Comparison of ENCODE assay signal across 1 cellular context in genomic region chr12:47797432-47797831, GRCh38.
TF ChIP-seq lines count a peak whose summit lies in the region.

No MANE protein-coding gene starts in this region.

TF ChIP-seq in H1, 55 proteins besides CTCF, POLR2A, EP300 and RAD21:
- no peak for TF ChIP-seq SP4 (IDR thresholded peaks at IDR 0.05; ENCODE audit: low read length)
- TF ChIP-seq TAF7 (optimal IDR thresholded peaks at IDR 0.05; ENCODE audit: borderline replicate concordance, low read depth, low read length): no peak
- 0 out of 2 replicates have a peak, but pooled peaks have one; percentile 30 for TF ChIP-seq GABPA (IDR thresholded peaks at IDR 0.05; ENCODE audit: borderline replicate concordance, insufficient read depth, low read length)
- no peak for TF ChIP-seq SP2 (IDR thresholded peaks at IDR 0.05; ENCODE audit: low read length)
- TF ChIP-seq ATF2 (IDR thresholded peaks at IDR 0.05; ENCODE audit: low read length): no peak
- TF ChIP-seq TCF12 (IDR thresholded peaks at IDR 0.05; ENCODE audit: low read depth, low read length): 0 out of 2 replicates have a peak, but pooled peaks have one; percentile 55
- TF ChIP-seq YY1 (IDR thresholded peaks at IDR 0.05; ENCODE audit: low read depth, low read length): 0 out of 2 replicates have a peak, but pooled peaks have one; percentile 28
